In the genomic region with DNA sequence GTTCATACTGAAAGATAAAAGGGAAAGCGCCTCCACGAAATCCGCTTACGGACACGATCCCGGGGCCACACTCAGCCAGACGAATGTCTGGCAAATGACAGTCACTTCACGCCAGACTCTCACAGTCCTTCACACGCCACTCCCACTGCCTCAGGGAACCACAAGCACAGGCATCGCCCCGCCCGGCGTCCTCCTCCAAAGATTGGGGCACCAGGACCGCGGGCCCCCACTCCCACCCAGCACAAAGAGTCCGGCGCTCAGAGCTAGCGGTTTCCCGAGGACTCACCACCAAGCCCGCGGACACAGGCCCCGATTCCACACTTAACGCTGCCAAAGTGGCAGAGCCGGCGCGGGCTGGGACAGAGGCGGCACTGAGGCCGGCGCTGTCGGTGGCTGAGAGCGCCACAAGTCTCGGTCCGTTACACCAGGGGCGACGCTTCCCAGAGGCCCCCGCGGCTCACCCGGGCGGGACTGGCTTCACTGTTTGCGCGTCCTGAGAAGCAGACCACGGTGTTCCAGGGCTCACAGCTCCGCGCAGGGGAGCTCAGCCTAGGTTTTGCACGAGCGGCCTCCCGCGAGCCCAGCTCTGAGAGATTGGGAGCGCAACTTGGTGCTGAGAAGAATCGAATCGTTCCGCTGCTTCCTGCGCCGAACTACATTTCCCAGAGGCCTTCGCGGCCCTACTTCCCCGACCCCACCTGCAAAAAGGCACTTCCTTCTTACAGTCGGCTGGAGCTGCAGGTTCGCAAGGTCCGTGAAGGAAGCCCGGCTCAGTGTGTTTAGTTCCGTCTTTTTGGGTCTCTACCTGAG, we compare ENCODE assay signal across 8 cellular contexts. TPM values are rescaled to one million over a fixed set of nuclear protein-coding genes. Genes with fewer than 3 reads are reported as not detected.
DNase-seq lines count a peak whose midpoint lies in the region; TF ChIP-seq lines count a peak whose summit lies in the region.

Gene ZNF569, minus strand, starts transcription at position 647 of the 810 bp plus-strand sequence. CDS start 22,523 bp downstream, outside the sequence.

- H3K9me3 ChIP-seq in MM.1S (replicated peaks; ENCODE audit: insufficient read depth, low read length) = no peaks in the 10 kb centered on the region
- no peaks in the 10 kb centered on the region for H3K9me3 ChIP-seq in suprapubic skin

- no peaks in the 10 kb centered on the region for H3F3A ChIP-seq in MM.1S (ENCODE audit: insufficient read depth, low read length)

- peak within 1 kb of the TSS; percentile 85 for H3K4me3 ChIP-seq in H7 (ENCODE audit: insufficient read depth, low read depth, low read length)
- peak within 1 kb of the TSS; percentile 49 for H3K4me3 ChIP-seq in MM.1S (ENCODE audit: low read length)
- H3K4me3 ChIP-seq in suprapubic skin = peak within 1 kb of the TSS; percentile 68

- H3K27ac ChIP-seq in MM.1S (ENCODE audit: low read length) (no peak within 1 kb of the TSS), suprapubic skin (peak within 1 kb of the TSS; percentile 65)

- H4K20me1 ChIP-seq in MM.1S (ENCODE audit: insufficient read depth, low read length) = no peaks in the 10 kb centered on the region

- H2AFZ ChIP-seq in MM.1S (ENCODE audit: low read length) = peak within 1 kb of the TSS; percentile 67

- no peaks in the 10 kb centered on the region for H3K79me2 ChIP-seq in MM.1S (ENCODE audit: low read length)

- TF ChIP-seq POLR2A in suprapubic skin (IDR thresholded peaks at IDR 0.05) = no peak

- peaks cover 15% of the 10 kb centered on the region for H3K9me3 Mint-ChIP-seq in activated naive CD4-positive, alpha-beta T cell treated with anti-CD3 and anti-CD28 coated beads, Interleukin-2, amount 50 U/mL, for 24 hours

- no peaks in the 10 kb centered on the region for H3K27me3 ChIP-seq in H7 (ENCODE audit: control insufficient read depth, insufficient read depth, low read length)
- H3K27me3 ChIP-seq in MM.1S (replicated peaks; ENCODE audit: insufficient read depth, low read length) = no peaks in the 10 kb centered on the region
- no peaks in the 10 kb centered on the region for H3K27me3 ChIP-seq in suprapubic skin

- H3K9me2 ChIP-seq in MM.1S (replicated peaks; ENCODE audit: insufficient read depth, low read length) = no peaks in the 10 kb centered on the region

- no peak within 1 kb of the TSS for H3K9ac ChIP-seq in MM.1S (ENCODE audit: low read length)

- H3K27ac Mint-ChIP-seq in activated naive CD4-positive, alpha-beta T cell treated with anti-CD3 and anti-CD28 coated beads, Interleukin-2, amount 50 U/mL, for 24 hours = peak within 1 kb of the TSS; percentile 93

- peak within 1 kb of the TSS; percentile 95 for H3K4me3 Mint-ChIP-seq in activated naive CD4-positive, alpha-beta T cell treated with anti-CD3 and anti-CD28 coated beads, Interleukin-2, amount 50 U/mL, for 24 hours

- H3K36me3 ChIP-seq in H7 (replicated peaks; ENCODE audit: control insufficient read depth, insufficient read depth, low read length) (no peaks in the 10 kb centered on the region; the same call in none of the 2 replicates), MM.1S (replicated peaks; ENCODE audit: insufficient read depth, low read length) (no peaks in the 10 kb centered on the region), suprapubic skin (peaks cover 16% of the 10 kb centered on the region)

- in situ Hi-C loops in SK-MEL-5 (cut with HindIII; ENCODE audit: low pct_unique_long_range_greater_than_20kb, low sequenced_read_pairs) = no loop called here

- no peak for TF ChIP-seq EP300 in suprapubic skin (IDR thresholded peaks at IDR 0.05)

- WGBS in suprapubic skin = 1% methylated on average over 14 of the region's 62 CpGs

- TF ChIP-seq CTCF in MM.1S (IDR thresholded peaks at IDR 0.05; ENCODE audit: low read length) (no peak), suprapubic skin (IDR thresholded peaks at IDR 0.05) (no peak)

- no peaks in the 10 kb centered on the region for H3K27me3 Mint-ChIP-seq in activated naive CD4-positive, alpha-beta T cell treated with anti-CD3 and anti-CD28 coated beads, Interleukin-2, amount 50 U/mL, for 24 hours

- H3K4me1 ChIP-seq in MM.1S (ENCODE audit: low read length) (no peaks in the 10 kb centered on the region), suprapubic skin (peaks cover 24% of the 10 kb centered on the region)

- H3K36me3 Mint-ChIP-seq in activated naive CD4-positive, alpha-beta T cell treated with anti-CD3 and anti-CD28 coated beads, Interleukin-2, amount 50 U/mL, for 24 hours = peaks cover 29% of the 10 kb centered on the region

- peaks cover 38% of the 10 kb centered on the region for H3K4me1 Mint-ChIP-seq in activated naive CD4-positive, alpha-beta T cell treated with anti-CD3 and anti-CD28 coated beads, Interleukin-2, amount 50 U/mL, for 24 hours

- DNase-seq in ELR (ENCODE audit: low read depth) (peak; percentile 93), H7 (peak; percentile 88), MM.1S (peak; percentile 74), SK-MEL-5 (ENCODE audit: low read depth, low spot score) (peak; percentile 92), glomerular endothelial cell (ENCODE audit: extremely low read depth, low read depth, low spot score) (peak; percentile 69), nucleus accumbens (lab: John Stamatoyannopoulos, UW) (peak; percentile 55 to 97 (median 88)), suprapubic skin (ENCODE audit: low spot score in 2 of 2) (peak; percentile 92)

- H3K4me2 ChIP-seq in MM.1S (ENCODE audit: low read depth, low read length) = peak within 1 kb of the TSS; percentile 43; the same call in 1 of the 2 replicates

RNA-seq across cellular contexts. Expression of gene ZNF569, which starts in this region (rescaled TPM):
- total RNA-seq in H7 (2014; rRNA removed; shearing (Covaris generic)) = 7.4 and 12.5 TPM in 2 replicates
- 3.4 and 3.8 TPM in 2 replicates for total RNA-seq in SK-MEL-5 (2014; rRNA removed; shearing (Covaris generic))
- 2.4 and 3.8 TPM in 2 replicates for polyA plus RNA-seq in SK-MEL-5 (2015; cell fraction: cytosol; rRNA removed)
- 5.5 and 9.0 TPM in 2 replicates for polyA plus RNA-seq in SK-MEL-5 (2015; cell fraction: nucleus; rRNA removed)
- 5.2 and 5.7 TPM in 2 replicates for total RNA-seq in glomerular endothelial cell
- total RNA-seq in suprapubic skin = 1 to 10 TPM; 2.7 to 7.8 (median 4.6) TPM
